Comparison of ENCODE assay signal across 1 cellular context in genomic region chr1:32990887-32991286, GRCh38.
TF ChIP-seq lines count a peak whose summit lies in the region.

No MANE protein-coding gene starts in this region.

TF ChIP-seq in A549, 52 proteins besides CTCF, POLR2A, EP300 and RAD21 (continued from another document):
- TF ChIP-seq HMGXB4 (CRISPR knock-in tag; IDR thresholded peaks at IDR 0.05; ENCODE audit: borderline replicate concordance) (no peak), NR3C1 (IDR thresholded peaks at IDR 0.05) (no peak)
